In genomic region chr12:19390208-19390607, GRCh38 we compare ENCODE assay signal across 17 cellular contexts.
"Had no signal": no experiment of that assay in that cellular context is flagged by ENCODE, and none has a peak within 500 bp of the region (broad histone marks: within the 10 kb centered on the region; RNA-seq: fewer than 3 reads in every experiment).

No MANE protein-coding gene starts in this region.

- H3K27ac Mint-ChIP-seq: endodermal cell; immature natural killer cell; naive B cell; stimulated activated naive CD8-positive, alpha-beta T cell treated with anti-CD3 and anti-CD28 coated beads, Interleukin-15, amount 100 ng/mL, for 72 hours; T-helper 17 cell had no signal

- H3K27ac ChIP-seq: body of pancreas, esophagus muscularis mucosa, lower lobe of right lung, psoas muscle, testis had no signal

- H3K27me3 ChIP-seq: body of pancreas, esophagus muscularis mucosa, sigmoid colon, testis had no signal

- ATAC-seq: body of pancreas; lower lobe of right lung; psoas muscle; stimulated activated naive CD8-positive, alpha-beta T cell treated with anti-CD3 and anti-CD28 coated beads, Interleukin-15, amount 100 ng/mL, for 72 hours; T-helper 17 cell had no signal

- H3K4me3 Mint-ChIP-seq: endodermal cell; immature natural killer cell; naive B cell; stimulated activated naive CD8-positive, alpha-beta T cell treated with anti-CD3 and anti-CD28 coated beads, Interleukin-15, amount 100 ng/mL, for 72 hours; T-helper 17 cell had no signal

- H3K36me3 ChIP-seq: esophagus muscularis mucosa, lower lobe of right lung, sigmoid colon had no signal

- H3K4me3 ChIP-seq: body of pancreas, esophagus muscularis mucosa, lower lobe of right lung, psoas muscle, sigmoid colon, testis had no signal

- H3K4me1 Mint-ChIP-seq: immature natural killer cell; naive B cell; stimulated activated naive CD8-positive, alpha-beta T cell treated with anti-CD3 and anti-CD28 coated beads, Interleukin-15, amount 100 ng/mL, for 72 hours; T-helper 17 cell had no signal

- H3K36me3 Mint-ChIP-seq: immature natural killer cell, naive B cell had no signal

- H3K4me1 ChIP-seq: body of pancreas, lower lobe of right lung, psoas muscle, testis had no signal

- H3K9me3 ChIP-seq: body of pancreas, esophagus muscularis mucosa, lower lobe of right lung, psoas muscle, sigmoid colon, testis had no signal

- DNase-seq: activated CD4-positive, CD25-positive, alpha-beta regulatory T cell; activated naive CD4-positive, alpha-beta T cell treated with anti-CD3 and anti-CD28 coated beads, Interleukin-2, amount 50 U/mL, for 16 hours; body of pancreas; cerebellar nuclear complex; endodermal cell; immature natural killer cell; left cardiac atrium; lower lobe of right lung; naive B cell; nucleus accumbens; psoas muscle; sigmoid colon; stimulated activated CD4-positive, alpha-beta T cell treated with anti-CD3 and anti-CD28 coated beads, Interleukin-4, amount 100 ng/mL, for 1 hour; stimulated activated naive CD8-positive, alpha-beta T cell treated with anti-CD3 and anti-CD28 coated beads, Interleukin-15, amount 100 ng/mL, for 72 hours; T-helper 17 cell; testis had no signal

- H3K9me3 Mint-ChIP-seq: immature natural killer cell; naive B cell; stimulated activated naive CD8-positive, alpha-beta T cell treated with anti-CD3 and anti-CD28 coated beads, Interleukin-15, amount 100 ng/mL, for 72 hours had no signal

- H3K27me3 Mint-ChIP-seq: stimulated activated naive CD8-positive, alpha-beta T cell treated with anti-CD3 and anti-CD28 coated beads, Interleukin-15, amount 100 ng/mL, for 72 hours had no signal
